Comparison of ENCODE assay signal across 19 cellular contexts in genomic region chrX:20988804-20989203, GRCh38.
A peak's percentile ranks its signal among the peaks of the same experiment; 100 is the strongest.
DNase-seq lines count a peak whose midpoint lies in the region; ATAC-seq lines count a peak whose summit lies in the region.
"Had no signal": no experiment of that assay in that cellular context is flagged by ENCODE, and none has a peak within 500 bp of the region (broad histone marks: within the 10 kb centered on the region; RNA-seq: fewer than 3 reads in every experiment).

No MANE protein-coding gene starts in this region.

- no peaks in the 10 kb centered on the region for H3K36me3 Mint-ChIP-seq in activated T-helper 17 cell treated with anti-CD3 and anti-CD28 coated beads, Interleukin-2, amount 50 U/mL, for 72 hours (ENCODE audit: low read depth)
- no peaks in the 10 kb centered on the region for H3K36me3 Mint-ChIP-seq in activated T-cell treated with anti-CD3 and anti-CD28 coated beads, Interleukin-2, amount 50 U/mL, for 4 hours (ENCODE audit: insufficient read depth)
- H3K36me3 Mint-ChIP-seq: CD14-positive monocyte; CD8-positive, alpha-beta memory T cell had no signal

- H4K8ac ChIP-seq in mesenchymal stem cell (ENCODE audit: low read length) = no peak overlapping the region

- no peak overlapping the region for H3K4ac ChIP-seq in mesenchymal stem cell (ENCODE audit: low read depth in 1 of 2, low read length in 2 of 2)

- no peaks in the 10 kb centered on the region for H3K79me1 ChIP-seq in mesenchymal stem cell (replicated peaks; ENCODE audit: low read length, poor library complexity, severe bottlenecking)

- H2AFZ ChIP-seq in mesenchymal stem cell (ENCODE audit: low read depth, low read length) = no peak overlapping the region
- H2AFZ ChIP-seq: GM23248 had no signal

- H3K27me3 ChIP-seq in mesenchymal stem cell (ENCODE audit: control insufficient read depth in 1 of 2, insufficient read depth in 1 of 2, low read length in 2 of 2) = no peaks in the 10 kb centered on the region
- H3K27me3 ChIP-seq: BE2C had no signal

- no peak overlapping the region for H3K4me3 Mint-ChIP-seq in activated T-helper 17 cell treated with anti-CD3 and anti-CD28 coated beads, Interleukin-2, amount 50 U/mL, for 72 hours
- H3K4me3 Mint-ChIP-seq in activated T-cell treated with anti-CD3 and anti-CD28 coated beads, Interleukin-2, amount 50 U/mL, for 4 hours = no peak overlapping the region
- H3K4me3 Mint-ChIP-seq: CD14-positive monocyte; CD4-positive, alpha-beta T cell; CD8-positive, alpha-beta memory T cell had no signal

- H2AK5ac ChIP-seq in mesenchymal stem cell (ENCODE audit: low read length, severe bottlenecking) = no peak overlapping the region

- peak; percentile 48 for ATAC-seq in activated T-helper 17 cell treated with anti-CD3 and anti-CD28 coated beads, Interleukin-2, amount 50 U/mL, for 72 hours (replicated peaks)
- ATAC-seq in HG03442 (IDR thresholded peaks at IDR 0.05; ENCODE audit: unreplicated experiment) = no peak
- ATAC-seq in activated T-cell treated with anti-CD3 and anti-CD28 coated beads, Interleukin-2, amount 50 U/mL, for 4 hours = no peak

- H3K23ac ChIP-seq in mesenchymal stem cell (ENCODE audit: low read length in 2 of 2) = no peak overlapping the region

- no peak overlapping the region for H2BK5ac ChIP-seq in mesenchymal stem cell (ENCODE audit: low read depth, low read length, poor library complexity, severe bottlenecking)

- no peaks in the 10 kb centered on the region for H3K9me3 ChIP-seq in mesenchymal stem cell (ENCODE audit: control insufficient read depth, low read length)
- H3K9me3 ChIP-seq: BE2C had no signal

- H3K4me2 ChIP-seq in mesenchymal stem cell (ENCODE audit: low read length, poor library complexity, severe bottlenecking) = no peak overlapping the region

- no peaks in the 10 kb centered on the region for H3K4me1 ChIP-seq in mesenchymal stem cell (ENCODE audit: control insufficient read depth, insufficient read depth, low read depth, low read length)
- H3K4me1 ChIP-seq: BE2C had no signal

- H3K9me3 Mint-ChIP-seq in activated T-helper 17 cell treated with anti-CD3 and anti-CD28 coated beads, Interleukin-2, amount 50 U/mL, for 72 hours = no peaks in the 10 kb centered on the region
- H3K9me3 Mint-ChIP-seq in activated T-cell treated with anti-CD3 and anti-CD28 coated beads, Interleukin-2, amount 50 U/mL, for 4 hours = no peaks in the 10 kb centered on the region
- H3K9me3 Mint-ChIP-seq: CD4-positive, alpha-beta T cell had no signal

- no peak overlapping the region for H3K18ac ChIP-seq in mesenchymal stem cell (ENCODE audit: low read depth in 1 of 2, low read length in 2 of 2)

- H3K4me3 ChIP-seq in mesenchymal stem cell (ENCODE audit: insufficient read depth in 1 of 2, low read depth in 1 of 2, low read length in 2 of 2) = no peak overlapping the region
- H3K4me3 ChIP-seq: BLaER1 treated with 17β-estradiol and CSF1 and Interleukin-3, amounts not matched to agents 10 nM and 100 nM; GM23248 had no signal

- H3K4me1 Mint-ChIP-seq in activated T-helper 17 cell treated with anti-CD3 and anti-CD28 coated beads, Interleukin-2, amount 50 U/mL, for 72 hours = no peaks in the 10 kb centered on the region
- no peaks in the 10 kb centered on the region for H3K4me1 Mint-ChIP-seq in activated T-cell treated with anti-CD3 and anti-CD28 coated beads, Interleukin-2, amount 50 U/mL, for 4 hours (ENCODE audit: low read depth)
- H3K4me1 Mint-ChIP-seq: CD14-positive monocyte; CD8-positive, alpha-beta memory T cell had no signal

- no peak overlapping the region for H3K27ac Mint-ChIP-seq in activated T-helper 17 cell treated with anti-CD3 and anti-CD28 coated beads, Interleukin-2, amount 50 U/mL, for 72 hours
- H3K27ac Mint-ChIP-seq: CD4-positive, alpha-beta T cell; CD8-positive, alpha-beta memory T cell had no signal

- no peak overlapping the region for H2BK120ac ChIP-seq in mesenchymal stem cell (ENCODE audit: low read depth, low read length)

- H3K27me3 Mint-ChIP-seq in activated T-helper 17 cell treated with anti-CD3 and anti-CD28 coated beads, Interleukin-2, amount 50 U/mL, for 72 hours = no peaks in the 10 kb centered on the region
- no peaks in the 10 kb centered on the region for H3K27me3 Mint-ChIP-seq in activated T-cell treated with anti-CD3 and anti-CD28 coated beads, Interleukin-2, amount 50 U/mL, for 4 hours (ENCODE audit: low read depth)
- H3K27me3 Mint-ChIP-seq: CD4-positive, alpha-beta T cell; CD8-positive, alpha-beta memory T cell had no signal

- H2BK12ac ChIP-seq in mesenchymal stem cell (ENCODE audit: low read length in 2 of 2) = no peak overlapping the region

- H3K27ac ChIP-seq in epithelial cell of prostate (peak overlapping the region; percentile 11), mesenchymal stem cell (ENCODE audit: low read length, poor library complexity, severe bottlenecking) (no peak overlapping the region)
- H3K27ac ChIP-seq: 22Rv1, GM23248 had no signal

- H2BK15ac ChIP-seq in mesenchymal stem cell (ENCODE audit: low read depth, poor library complexity, severe bottlenecking) = no peak overlapping the region

- no peak overlapping the region for H3K14ac ChIP-seq in mesenchymal stem cell (ENCODE audit: low read length in 2 of 2)

- H4K91ac ChIP-seq in mesenchymal stem cell (ENCODE audit: low read length) = no peak overlapping the region

- peak; percentile 2 for DNase-seq in DMS53 (lab: John Stamatoyannopoulos, UW)
- DNase-seq in DMS53 treated with DMSO at 0.1 percent for 48 hours (lab: John Stamatoyannopoulos, UW; ENCODE audit: unreplicated experiment) = no peak
- no peak for DNase-seq in epithelial cell of prostate (ENCODE audit: low read depth, low spot score)
- DNase-seq in activated T-cell treated with anti-CD3 and anti-CD28 coated beads, Interleukin-2, amount 50 U/mL, for 4 hours = no peak
- no peak for DNase-seq in mesenchymal stem cell
- DNase-seq: ACHN; AML-193; BE2C; CD4-positive, alpha-beta T cell; CD8-positive, alpha-beta memory T cell; DMS 273 treated with DMSO at 0.1 percent for 48 hours; DND-41; H7 had no signal

- H3K9ac ChIP-seq in mesenchymal stem cell (ENCODE audit: low read length) = no peak overlapping the region
- H3K9ac ChIP-seq: BLaER1 treated with 17β-estradiol and CSF1 and Interleukin-3, amounts not matched to agents 10 nM and 100 nM; GM23248 had no signal

- no peaks in the 10 kb centered on the region for H3K36me3 ChIP-seq in mesenchymal stem cell (ENCODE audit: control insufficient read depth in 1 of 2, insufficient read depth in 2 of 2, low read depth in 1 of 2, low read length in 2 of 2)
- H3K36me3 ChIP-seq: BE2C; BLaER1 treated with 17β-estradiol and CSF1 and Interleukin-3, amounts not matched to agents 10 nM and 100 nM had no signal

- WGBS in mesenchymal stem cell = 76% methylated on average over 1 of the region's 2 CpGs
